ENCODE assay signal across 8 cellular contexts in genomic region chr11:124746621-124747243, GRCh38. TPM values are rescaled to one million over a fixed set of nuclear protein-coding genes. Genes with fewer than 3 reads are reported as not detected.
DNase-seq lines count a peak whose midpoint lies in the region; ATAC-seq and TF ChIP-seq lines count a peak whose summit lies in the region.

No MANE protein-coding gene starts in this region.

- no peak overlapping the region for H3K27ac ChIP-seq in mesendoderm (ENCODE audit: low read depth, low read length)

- H3K56ac ChIP-seq in mesendoderm (ENCODE audit: low read length) = peak overlapping the region; percentile 81

- no peak overlapping the region for H2BK5ac ChIP-seq in mesendoderm (ENCODE audit: low read length)

- TF ChIP-seq CTCF in GM12875 (IDR thresholded peaks at IDR 0.05; ENCODE audit: borderline replicate concordance, insufficient read depth, low read depth, low read length) = peak; percentile 75

- H3K4me3 ChIP-seq in GM12875 (ENCODE audit: low read depth, low read length) (peak overlapping the region; percentile 68), mesendoderm (ENCODE audit: low read length) (peak overlapping the region; percentile 80)

- H3K9ac ChIP-seq in mesendoderm (ENCODE audit: low read length) = peak overlapping the region; percentile 47

- H3K36me3 ChIP-seq in mesendoderm (ENCODE audit: control insufficient read depth, insufficient read depth, low read length) = no peaks in the 10 kb centered on the region

- H3K18ac ChIP-seq in mesendoderm (ENCODE audit: low read length) = no peak overlapping the region

- peak overlapping the region; percentile 95 for H3K27ac Mint-ChIP-seq in activated CD4-positive, alpha-beta T cell treated with anti-CD3 and anti-CD28 coated beads, Interleukin-2, amount 10 ng/mL, durations not matched to agents 24 days and 14 days

- H4K5ac ChIP-seq in mesendoderm (ENCODE audit: low read length) = no peak overlapping the region

- peak overlapping the region; percentile 92 for H3K4me2 ChIP-seq in mesendoderm (ENCODE audit: low read length)

- H3K9me3 Mint-ChIP-seq in activated CD4-positive, alpha-beta T cell treated with anti-CD3 and anti-CD28 coated beads, Interleukin-2, amount 10 ng/mL, durations not matched to agents 24 days and 14 days = no peaks in the 10 kb centered on the region

- H3K79me1 ChIP-seq in mesendoderm (ENCODE audit: low read length) = no peaks in the 10 kb centered on the region

- peaks cover 89% of the 10 kb centered on the region for H3K27me3 ChIP-seq in mesendoderm (ENCODE audit: insufficient read depth, low read length, poor library complexity)

- peak; percentile 95 for ATAC-seq in HG02571 (IDR thresholded peaks at IDR 0.05; ENCODE audit: unreplicated experiment)

- WGBS in mesendoderm (ENCODE audit: extremely low coverage, insufficient coverage, low lambda C conversion rate) = no CpG with 5 or more reads among the region's 37 CpGs

- H3K36me3 Mint-ChIP-seq in activated CD4-positive, alpha-beta T cell treated with anti-CD3 and anti-CD28 coated beads, Interleukin-2, amount 10 ng/mL, durations not matched to agents 24 days and 14 days (ENCODE audit: low read depth) = no peaks in the 10 kb centered on the region

- no peak overlapping the region for H2AK5ac ChIP-seq in mesendoderm (ENCODE audit: low read length)

- H3K27me3 Mint-ChIP-seq in activated CD4-positive, alpha-beta T cell treated with anti-CD3 and anti-CD28 coated beads, Interleukin-2, amount 10 ng/mL, durations not matched to agents 24 days and 14 days = peaks cover 22% of the 10 kb centered on the region

- peaks cover 34% of the 10 kb centered on the region for H3K4me1 Mint-ChIP-seq in activated CD4-positive, alpha-beta T cell treated with anti-CD3 and anti-CD28 coated beads, Interleukin-2, amount 10 ng/mL, durations not matched to agents 24 days and 14 days

- no peak overlapping the region for H3K23ac ChIP-seq in mesendoderm (ENCODE audit: low read length)

- DNase-seq in NCI-H1105 (lab: John Stamatoyannopoulos, UW) (peak; percentile 87), mesendoderm (peak; percentile 93), COR-L47 (lab: John Stamatoyannopoulos, UW) (no peak)
- DNase-seq in activated CD4-positive, alpha-beta T cell treated with anti-CD3 and anti-CD28 coated beads, Interleukin-2, amount 10 ng/mL, durations not matched to agents 24 days and 14 days = peak; percentile 92
- DNase-seq in effector CD4-positive, alpha-beta T cell = peak; percentile 63
- peak; percentile 57 to 66 for DNase-seq in stimulated activated CD8-positive, alpha-beta memory T cell treated with anti-CD3 and anti-CD28 coated beads, Interleukin-2, amount 100 ng/mL, for 1 hour (ENCODE audit: low read depth in 2 of 2)

- no peaks in the 10 kb centered on the region for H3K79me2 ChIP-seq in mesendoderm (ENCODE audit: control insufficient read depth, insufficient read depth, low read length)

- peak overlapping the region; percentile 98 for H3K4me3 Mint-ChIP-seq in activated CD4-positive, alpha-beta T cell treated with anti-CD3 and anti-CD28 coated beads, Interleukin-2, amount 10 ng/mL, durations not matched to agents 24 days and 14 days

- no peak overlapping the region for H4K8ac ChIP-seq in mesendoderm (ENCODE audit: low read depth, low read length)

- H3K4me1 ChIP-seq in mesendoderm (ENCODE audit: control insufficient read depth, low read depth, low read length) = no peaks in the 10 kb centered on the region

- H2BK120ac ChIP-seq in mesendoderm (ENCODE audit: low read depth, low read length) = no peak overlapping the region

- intact Hi-C loops in activated CD4-positive, alpha-beta T cell treated with anti-CD3 and anti-CD28 coated beads, Interleukin-2, amount 10 ng/mL, durations not matched to agents 24 days and 14 days (cut with micrococcal nuclease) = loop anchor here (1.0 to 5.0 kb wide), 5 partner anchors 7 to 206 kb away; partner anchors contain the start of genes CCDC15, MSANTD2, NRGN and SIAE

- no peak overlapping the region for H2BK15ac ChIP-seq in mesendoderm (replicated peaks; ENCODE audit: low read depth)

- no peak overlapping the region for H3K4ac ChIP-seq in mesendoderm (ENCODE audit: low read depth, low read length)

RNA-seq across cellular contexts. Expression of gene VSIG2, which starts 5.3 kb away (rescaled TPM):
- total RNA-seq in activated CD4-positive, alpha-beta T cell treated with anti-CD3 and anti-CD28 coated beads, Interleukin-2, amount 10 ng/mL, durations not matched to agents 24 days and 14 days = 0.23 TPM in 1 of 2 replicates, not detected in the other
- polyA plus RNA-seq in mesendoderm (2013, experiment 1 of 2) = not detected
- polyA plus RNA-seq in mesendoderm (2013, experiment 2 of 2) = 0.07 TPM

RNA-seq across cellular contexts. Expression of gene NRGN, which starts 7.0 kb away (rescaled TPM):
- total RNA-seq in activated CD4-positive, alpha-beta T cell treated with anti-CD3 and anti-CD28 coated beads, Interleukin-2, amount 10 ng/mL, durations not matched to agents 24 days and 14 days = 4.4 and 5.4 TPM in 2 replicates
- 0.42 TPM for polyA plus RNA-seq in mesendoderm (2013, experiment 1 of 2)
- 0.67 TPM for polyA plus RNA-seq in mesendoderm (2013, experiment 2 of 2)

RNA-seq across cellular contexts. Expression of gene ESAM, which starts 15.4 kb away (rescaled TPM):
- 0.24 TPM in 1 of 2 replicates, not detected in the other for total RNA-seq in activated CD4-positive, alpha-beta T cell treated with anti-CD3 and anti-CD28 coated beads, Interleukin-2, amount 10 ng/mL, durations not matched to agents 24 days and 14 days
- 0.21 TPM for polyA plus RNA-seq in mesendoderm (2013, experiment 1 of 2)
- polyA plus RNA-seq in mesendoderm (2013, experiment 2 of 2) = 0.14 TPM

RNA-seq across cellular contexts. Expression of gene MSANTD2, which starts 53.5 kb away (rescaled TPM):
- 10.6 TPM in 2 replicates for total RNA-seq in activated CD4-positive, alpha-beta T cell treated with anti-CD3 and anti-CD28 coated beads, Interleukin-2, amount 10 ng/mL, durations not matched to agents 24 days and 14 days
- polyA plus RNA-seq in mesendoderm (2013, experiment 1 of 2) = 10.6 TPM
- polyA plus RNA-seq in mesendoderm (2013, experiment 2 of 2) = 10.4 TPM
